Comparison of ENCODE assay signal across 21 cellular contexts in genomic region chr13:33863390-33863789, GRCh38.
"Had no signal": no experiment of that assay in that cellular context is flagged by ENCODE, and none has a peak within 500 bp of the region (broad histone marks: within the 10 kb centered on the region; RNA-seq: fewer than 3 reads in every experiment).

No MANE protein-coding gene starts in this region.

- ATAC-seq: naive thymus-derived CD4-positive, alpha-beta T cell; psoas muscle; sciatic nerve; stimulated activated naive B cell treated with anti-CD40 and anti-IgM and Interleukin-4, amounts not matched to agents 10 μg/mL and 1 μg/mL and 100 μg/mL, for 72 hours; stimulated activated naive CD8-positive, alpha-beta T cell treated with anti-CD3 and anti-CD28 coated beads, Interleukin-15, amount 100 ng/mL, for 72 hours; upper lobe of right lung had no signal

- H3K4me3 ChIP-seq: dorsolateral prefrontal cortex, esophagus squamous epithelium, hepatocyte, psoas muscle, spleen, testis, tibial nerve, upper lobe of right lung, vagina had no signal

- H3K36me3 ChIP-seq: esophagus squamous epithelium, neutrophil, spleen, tibial nerve, upper lobe of right lung, vagina had no signal

- H3K4me1 ChIP-seq: esophagus squamous epithelium, psoas muscle, spleen, testis, tibial nerve, upper lobe of right lung, vagina had no signal

- H3K27me3 ChIP-seq: dorsolateral prefrontal cortex, esophagus squamous epithelium, hepatocyte, neutrophil, spleen, testis, tibial nerve, upper lobe of right lung, vagina had no signal

- H3K27ac ChIP-seq: dorsolateral prefrontal cortex, esophagus squamous epithelium, hepatocyte, neutrophil, psoas muscle, spleen, testis, tibial nerve, upper lobe of right lung, vagina had no signal

- DNase-seq: cortex of kidney; dorsolateral prefrontal cortex; effector CD8-positive, alpha-beta T cell; esophagus squamous epithelium; head of caudate nucleus; naive thymus-derived CD4-positive, alpha-beta T cell; psoas muscle; retina; spleen; stimulated activated CD4-positive, alpha-beta T cell treated with anti-CD3 and anti-CD28 coated beads, Interleukin-15, amount 100 ng/mL, for 24 hours; stimulated activated CD4-positive, alpha-beta T cell treated with anti-CD3 and anti-CD28 coated beads, Interleukin-1b, Interleukin-23, amount 100 ng/mL, for 48 hours; stimulated activated CD4-positive, alpha-beta T cell treated with anti-CD3 and anti-CD28 coated beads, Interleukin-4, amount 100 ng/mL, for 4 hours; stimulated activated naive B cell treated with anti-CD40 and anti-IgM and Interleukin-4, amounts not matched to agents 10 μg/mL and 1 μg/mL and 100 μg/mL, for 72 hours; stimulated activated naive CD8-positive, alpha-beta T cell treated with anti-CD3 and anti-CD28 coated beads, Interleukin-15, amount 100 ng/mL, for 72 hours; testis; upper lobe of right lung had no signal

- H3K9me3 ChIP-seq: esophagus squamous epithelium, neutrophil, psoas muscle, spleen, testis, tibial nerve, upper lobe of right lung, vagina had no signal
